In genomic region chr17:32515677-32516383, GRCh38 we compare ENCODE assay signal across 11 cellular contexts. TPM values are rescaled to one million over a fixed set of nuclear protein-coding genes. Genes with fewer than 3 reads are reported as not detected.
DNase-seq lines count a peak whose midpoint lies in the region; ATAC-seq and TF ChIP-seq lines count a peak whose summit lies in the region.
"Had no signal": no experiment of that assay in that cellular context is flagged by ENCODE, and none has a peak within 500 bp of the region (broad histone marks: within the 10 kb centered on the region; RNA-seq: fewer than 3 reads in every experiment).

No MANE protein-coding gene starts in this region.

- ATAC-seq in heart left ventricle (peak; percentile 40 to 51 (median 43)), Right ventricle myocardium superior (ENCODE audit: poor library complexity) (no peak), HG02678 (IDR thresholded peaks at IDR 0.05; ENCODE audit: unreplicated experiment) (peak; percentile 58), GM19455 (IDR thresholded peaks at IDR 0.05; ENCODE audit: unreplicated experiment) (no peak)

- H3K9me3 Mint-ChIP-seq in brain: no peaks in the 10 kb centered on the region

- peak overlapping the region in 2 of 5 experiments; percentile 23 to 33 for H3K4me3 Mint-ChIP-seq in brain

- peaks cover 3 to 40% (median 22%) of the 10 kb centered on the region in 12 donors for H3K4me1 ChIP-seq in heart left ventricle
- H3K4me1 ChIP-seq in thymus (ENCODE audit: control insufficient read depth, insufficient read depth, low read length): peaks cover 64% of the 10 kb centered on the region
- H3K4me1 ChIP-seq in ascending aorta: peaks cover 0 to 15% of the 10 kb centered on the region in 2 donors

- TF ChIP-seq CTCF in heart left ventricle (IDR thresholded peaks at IDR 0.05): no peak
- no peak for TF ChIP-seq CTCF in brain (conservative IDR thresholded peaks at IDR 0.05)
- no peak for TF ChIP-seq CTCF in ascending aorta (IDR thresholded peaks at IDR 0.05)

- 89 to 94% (median 92%) methylated on average over 4 of the region's 4 CpGs for WGBS in heart left ventricle, 4 donors
- WGBS in thymus: 19% methylated on average over 4 of the region's 4 CpGs

- H3K9me3 ChIP-seq in heart left ventricle (no peaks in the 10 kb centered on the region), thymus (ENCODE audit: control insufficient read depth) (no peaks in the 10 kb centered on the region), ascending aorta (no peaks in the 10 kb centered on the region)
- H3K9me3 ChIP-seq: heart right ventricle, tibial artery had no signal

- H3K27ac ChIP-seq in heart left ventricle: peak overlapping the region in 3 of 12 donors; percentile 22 to 57 (median 41)
- H3K27ac ChIP-seq in thymus (ENCODE audit: low read depth): peak overlapping the region; percentile 82
- peak overlapping the region in 1 of 2 donors; percentile 3 for H3K27ac ChIP-seq in ascending aorta
- H3K27ac ChIP-seq: tibial artery had no signal

- H3K36me3 Mint-ChIP-seq in brain: no peaks in the 10 kb centered on the region

- no peaks in the 10 kb centered on the region for H3K36me3 ChIP-seq in heart left ventricle
- H3K36me3 ChIP-seq in thymus (ENCODE audit: control insufficient read depth, insufficient read depth): no peaks in the 10 kb centered on the region
- H3K36me3 ChIP-seq in ascending aorta: no peaks in the 10 kb centered on the region
- H3K36me3 ChIP-seq: tibial artery had no signal

- peaks cover 75% of the 10 kb centered on the region for H3K4me1 Mint-ChIP-seq in brain

- no peak for DNase-seq in heart left ventricle
- no peak for DNase-seq in Right ventricle myocardium superior
- DNase-seq in ascending aorta (ENCODE audit: low spot score in 2 of 2): no peak
- DNase-seq in erythroblast (lab: John Stamatoyannopoulos, UW): no peak
- DNase-seq: heart right ventricle; stimulated activated CD4-positive, alpha-beta T cell treated with anti-CD3 and anti-CD28 coated beads, Interleukin-2, amount 100 ng/mL, for 24 hours had no signal

- TF ChIP-seq POLR2A in heart left ventricle (IDR thresholded peaks at IDR 0.05): no peak
- TF ChIP-seq POLR2A in erythroblast (IDR thresholded peaks at IDR 0.05; ENCODE audit: low read length): no peak

- H3K27me3 ChIP-seq in heart left ventricle (peaks cover 0 to 4% (median 0%) of the 10 kb centered on the region in 9 donors), thymus (ENCODE audit: control insufficient read depth, insufficient read depth) (no peaks in the 10 kb centered on the region), ascending aorta (no peaks in the 10 kb centered on the region)
- H3K27me3 ChIP-seq: tibial artery had no signal

- H3K27me3 Mint-ChIP-seq in brain: peaks cover 4% of the 10 kb centered on the region

- peak overlapping the region; percentile 90 to 100 (median 95) for H3K27ac Mint-ChIP-seq in brain

- intact Hi-C loops in heart left ventricle (cut with DNase I) (no loop called here), Right ventricle myocardium superior (cut with DNase I) (no loop called here), ascending aorta (cut with DNase I) (no loop called here)

- no peak overlapping the region for H3K4me3 ChIP-seq in heart left ventricle
- no peak overlapping the region for H3K4me3 ChIP-seq in thymus (ENCODE audit: low read length)
- no peak overlapping the region for H3K4me3 ChIP-seq in ascending aorta
- H3K4me3 ChIP-seq: heart right ventricle, tibial artery had no signal

RNA-seq across cellular contexts. Expression of gene CDK5R1, which starts 29.0 kb away (rescaled TPM):
- 1 to 10 TPM in 8 of 9 donors, under 1 TPM in 1; 1.00 to 2.9 (median 1.5) TPM for total RNA-seq in heart left ventricle
- 1 to 10 TPM in 1 of 2 donors, under 1 TPM in 1; 0.57 to 2.0 TPM for polyA plus RNA-seq in heart left ventricle
- 1.4 TPM for total RNA-seq in Right ventricle myocardium superior
- 71.1 TPM for polyA plus RNA-seq in brain (ENCODE audit: insufficient read depth, low read depth, low replicate concordance)
- polyA plus RNA-seq in thymus: 7.1 TPM
- not detected for total RNA-seq in ascending aorta

Comparison
In these comparisons a context has a peak if more than half of its experiments do, and no peak if none do; other contexts are left out.
1. ATAC-seq: peak in heart left ventricle (4 of 4) and HG02678 (single experiment); none in Right ventricle myocardium superior (single experiment) and GM19455 (single experiment).